Comparison of ENCODE assay signal across 1 cellular context in genomic region chr1:29236993-29237905, GRCh38.
A peak's percentile ranks its signal among the peaks of the same experiment; 100 is the strongest.
TF ChIP-seq lines count a peak whose summit lies in the region.

No MANE protein-coding gene starts in this region.

TF ChIP-seq in H1, 55 proteins besides CTCF, POLR2A, EP300 and RAD21:
- no peak for TF ChIP-seq BCL11A (IDR thresholded peaks at IDR 0.05; ENCODE audit: low read depth in 2 of 2, low read length in 2 of 2)
- TF ChIP-seq RBBP5 (IDR thresholded peaks at IDR 0.05; ENCODE audit: borderline replicate concordance, low read depth, low read length), result 0 out of 2 replicates have a peak, but pooled peaks have one; percentile 5
- TF ChIP-seq RNF2 (IDR thresholded peaks at IDR 0.05; ENCODE audit: borderline replicate concordance, low read depth, low read length, missing control alignments, poor library complexity, severe bottlenecking), result peak; percentile 58
- peak; percentile 81; the same call in 1 of the 2 replicates for TF ChIP-seq SUZ12 (IDR thresholded peaks at IDR 0.05; ENCODE audit: low read length)
- peak; percentile 70 for TF ChIP-seq EZH2 (IDR thresholded peaks at IDR 0.05; ENCODE audit: low read depth, low read length, severe bottlenecking)
- no peak; the same call in 1 of the 2 replicates for TF ChIP-seq CBX8 (IDR thresholded peaks at IDR 0.05; ENCODE audit: borderline replicate concordance, low read depth, low read length)
- TF ChIP-seq KDM4A (IDR thresholded peaks at IDR 0.05; ENCODE audit: low read depth, low read length, severe bottlenecking), result peak; percentile 33
